10 cellular contexts compared by ENCODE assay signal in genomic region chr14:49940805-49941421, GRCh38. TPM values are rescaled to one million over a fixed set of nuclear protein-coding genes. Genes with fewer than 3 reads are reported as not detected.
DNase-seq lines count a peak whose midpoint lies in the region; ATAC-seq and TF ChIP-seq lines count a peak whose summit lies in the region.
"Had no signal": no experiment of that assay in that cellular context is flagged by ENCODE, and none has a peak within 500 bp of the region (broad histone marks: within the 10 kb centered on the region; RNA-seq: fewer than 3 reads in every experiment).

No MANE protein-coding gene starts in this region.

- no peaks in the 10 kb centered on the region for H4K20me1 ChIP-seq in DOHH2 (ENCODE audit: control insufficient read depth, insufficient read depth, low read depth, low read length)
- H4K20me1 ChIP-seq in PC-3 (ENCODE audit: low read length), result no peaks in the 10 kb centered on the region

- H2AFZ ChIP-seq in PC-3 (ENCODE audit: low read length), result no peak overlapping the region

- H3K4me1 Mint-ChIP-seq in nephron, result peaks cover 31% of the 10 kb centered on the region

- H3K36me3 ChIP-seq in DOHH2 (ENCODE audit: control insufficient read depth, low read length) (no peaks in the 10 kb centered on the region), PC-3 (ENCODE audit: low read depth, low read length) (no peaks in the 10 kb centered on the region)

- POLR2A ChIA-PET in PC-3 (lab: Charles Lee; ENCODE audit: unreplicated experiment), result interaction anchor here (0.6 to 1.0 kb wide), 4 partner anchors 17 to 656 kb away, joined by 3 to 4 read pairs (median 4); no protein-coding TSS in a partner anchor

- H3K4me3 Mint-ChIP-seq in nephron, result no peak overlapping the region

- H3K4me1 ChIP-seq in DOHH2 (ENCODE audit: control insufficient read depth, low read length), result peaks cover 32% of the 10 kb centered on the region
- peaks cover 15% of the 10 kb centered on the region for H3K4me1 ChIP-seq in PC-3 (ENCODE audit: insufficient read depth, low read length)
- H3K4me1 ChIP-seq: psoas muscle had no signal

- peak overlapping the region; percentile 50 for H3K27ac ChIP-seq in DOHH2 (ENCODE audit: low read depth, low read length)
- no peak overlapping the region for H3K27ac ChIP-seq in PC-3 (ENCODE audit: low read length)
- H3K27ac ChIP-seq: psoas muscle had no signal

- TF ChIP-seq CTCF in DOHH2 (IDR thresholded peaks at IDR 0.05; ENCODE audit: low read depth, low read length, poor library complexity, severe bottlenecking) (no peak), PC-3 (conservative IDR thresholded peaks at IDR 0.05; ENCODE audit: low read depth, low read length) (no peak), nephron (IDR thresholded peaks at IDR 0.05; ENCODE audit: unreplicated experiment in 3 of 3) (no peak)

- peaks cover 11% of the 10 kb centered on the region for H3K36me3 Mint-ChIP-seq in nephron (ENCODE audit: low read depth)

- H3K4me2 ChIP-seq in DOHH2 (ENCODE audit: low read length) (peak overlapping the region; percentile 60), PC-3 (ENCODE audit: low read length) (no peak overlapping the region)

- H3K9me3 ChIP-seq in DOHH2 (ENCODE audit: control insufficient read depth, insufficient read depth, low read length) (peaks cover 9% of the 10 kb centered on the region; the same call in 1 of the 2 replicates), PC-3 (ENCODE audit: low read length) (no peaks in the 10 kb centered on the region)
- H3K9me3 ChIP-seq: psoas muscle had no signal

- peak overlapping the region; percentile 85 to 96 (median 92) for H3K27ac Mint-ChIP-seq in nephron

- peaks cover 8% of the 10 kb centered on the region; the same call in 1 of the 2 replicates for H3F3A ChIP-seq in DOHH2 (ENCODE audit: control insufficient read depth, insufficient read depth)
- no peaks in the 10 kb centered on the region for H3F3A ChIP-seq in PC-3 (ENCODE audit: low read length, unreplicated experiment)

- H3K9me2 ChIP-seq in DOHH2 (replicated peaks; ENCODE audit: control insufficient read depth, low read length) (no peaks in the 10 kb centered on the region), PC-3 (replicated peaks; ENCODE audit: low read length) (no peaks in the 10 kb centered on the region; the same call in 1 of the 2 replicates)

- peak; percentile 49; the same call in 1 of the 2 replicates for ATAC-seq in PC-3
- no peak for ATAC-seq in GM18861 (IDR thresholded peaks at IDR 0.05; ENCODE audit: unreplicated experiment)
- ATAC-seq: HepG2, psoas muscle had no signal

- H3K79me2 ChIP-seq in DOHH2 (ENCODE audit: control insufficient read depth, low read length) (no peaks in the 10 kb centered on the region), PC-3 (ENCODE audit: low read length) (no peaks in the 10 kb centered on the region)

- intact Hi-C loops in PC-3 (cut with micrococcal nuclease), result no loop called here

- H3K4me3 ChIP-seq in DOHH2 (ENCODE audit: low read length), result peak overlapping the region; percentile 47
- no peak overlapping the region for H3K4me3 ChIP-seq in PC-3 (ENCODE audit: low read length)
- H3K4me3 ChIP-seq: psoas muscle had no signal

- no peak overlapping the region for H3K9ac ChIP-seq in PC-3 (ENCODE audit: low read length)

- peaks cover 13% of the 10 kb centered on the region for H3K9me3 Mint-ChIP-seq in nephron

- CTCF ChIA-PET in PC-3 (lab: Charles Lee), result interaction anchor here (0.6 kb wide), 1 partner anchor 9 kb away, joined by 3 read pairs; no protein-coding TSS in a partner anchor

- H3K27me3 ChIP-seq in DOHH2 (ENCODE audit: control insufficient read depth, low read length), result no peaks in the 10 kb centered on the region
- H3K27me3 ChIP-seq in PC-3 (ENCODE audit: low read length), result no peaks in the 10 kb centered on the region

- no peaks in the 10 kb centered on the region for H3K27me3 Mint-ChIP-seq in nephron (ENCODE audit: low read depth)

- DNase-seq in PC-3, result peak; percentile 36
- peak; percentile 40 for DNase-seq in dedifferentiated amniotic fluid mesenchymal stem cell (ENCODE audit: extremely low spot score)
- DNase-seq in hepatic stellate cell (ENCODE audit: low spot score), result no peak
- DNase-seq in stimulated activated CD4-positive, alpha-beta T cell treated with anti-CD3 and anti-CD28 coated beads, Interleukin-12 subunit alpha, Interleukin-12 subunit beta, amount 100 ng/mL, for 4 hours, result no peak
- DNase-seq: psoas muscle, SHP77 treated with DMSO at 0.1 percent for 48 hours had no signal

- no TSS peak for BruUV-seq in PC-3 (replicated peaks; lab: Mats Ljungman, UMichigan)

RNA-seq across cellular contexts. Expression of gene ARF6, which starts 48.0 kb away (rescaled TPM):
- total RNA-seq in PC-3 (2014; rRNA removed), result 86.4 and 107 TPM in 2 replicates

Comparison
In these comparisons a context has a peak if more than half of its experiments do, and no peak if none do; other contexts are left out.
1. DNase-seq: peak in PC-3 (single experiment) and dedifferentiated amniotic fluid mesenchymal stem cell (single experiment); none in hepatic stellate cell (single experiment) and stimulated activated CD4-positive, alpha-beta T cell treated with anti-CD3 and anti-CD28 coated beads, Interleukin-12 subunit alpha, Interleukin-12 subunit beta, amount 100 ng/mL, for 4 hours (single experiment).